ENCODE assay signal across 31 cellular contexts in the genomic region with DNA sequence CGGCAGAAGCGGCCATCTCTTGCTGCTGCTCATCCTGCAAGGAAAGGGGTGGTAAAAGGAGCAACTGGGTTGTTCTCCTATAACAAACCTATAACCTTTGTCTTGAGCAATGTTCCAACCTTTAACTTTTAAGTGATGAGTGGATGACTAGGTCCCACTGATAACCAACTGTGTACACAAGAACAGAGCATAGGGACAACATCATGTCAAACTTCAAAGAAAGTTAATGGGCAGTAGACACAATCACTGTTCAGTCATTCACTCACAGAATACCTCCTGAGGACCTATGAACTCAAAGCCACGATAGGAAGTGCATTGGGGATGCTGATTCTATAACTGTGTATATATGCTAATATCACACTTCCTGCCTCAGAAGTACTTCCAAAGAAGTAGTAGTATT. TPM values are rescaled to one million over a fixed set of nuclear protein-coding genes. Genes with fewer than 3 reads are reported as not detected.
DNase-seq lines count a peak whose midpoint lies in the region; ATAC-seq, FAIRE-seq and TF ChIP-seq lines count a peak whose summit lies in the region.
"Had no signal": no experiment of that assay in that cellular context is flagged by ENCODE, and none has a peak within 500 bp of the region (broad histone marks: within the 10 kb centered on the region; RNA-seq: fewer than 3 reads in every experiment).

No MANE protein-coding gene starts in this region.

- peak; percentile 90 for FAIRE-seq in HepG2 (lab: Jason Lieb, UNC)
- FAIRE-seq: GM12878, GM12892, GM18507, GM19239 had no signal

- TF ChIP-seq POLR2A in HepG2 (IDR thresholded peaks at IDR 0.05; ENCODE audit: insufficient read depth in 1 of 2, low read depth in 2 of 2, low read length in 2 of 2) (no peak), right lobe of liver (IDR thresholded peaks at IDR 0.05) (no peak)

- ATAC-seq in HepG2 (peak; percentile 99), right lobe of liver (no peak), WTC11 (no peak), GM18861 (IDR thresholded peaks at IDR 0.05; ENCODE audit: unreplicated experiment) (no peak)
- ATAC-seq: CD8-positive, alpha-beta T cell; GM12878 had no signal

- H3K36me3 ChIP-seq in HepG2 (replicated peaks in 1 of 2; ENCODE audit: control insufficient read depth in 1 of 2, insufficient read depth in 2 of 2, low read length in 2 of 2) (no peaks in the 10 kb centered on the region), right lobe of liver (no peaks in the 10 kb centered on the region)
- H3K36me3 ChIP-seq: BE2C, BLaER1 had no signal

- no peaks in the 10 kb centered on the region for H3K79me2 ChIP-seq in HepG2 (ENCODE audit: insufficient read depth, low read length)

- no peaks in the 10 kb centered on the region for H4K20me1 ChIP-seq in HepG2 (ENCODE audit: insufficient read depth, low read length)
- H4K20me1 ChIP-seq: BLaER1 had no signal

- no peak overlapping the region for H2AFZ ChIP-seq in HepG2 (ENCODE audit: low read length)

- peak overlapping the region; percentile 54 for H3K4me2 ChIP-seq in HepG2 (ENCODE audit: low read depth, low read length)
- H3K4me2 ChIP-seq: BLaER1 had no signal

- H3K4me3 Mint-ChIP-seq in WTC11 (no peak overlapping the region), CD14-positive monocyte (no peak overlapping the region)
- H3K4me3 Mint-ChIP-seq: CD4-positive, alpha-beta T cell; CD8-positive, alpha-beta T cell had no signal

- in situ Hi-C loops in HepG2 (cut with HindIII; ENCODE audit: extremely low pct_ligation_motif_present, low pct_unique_long_range_greater_than_20kb) = no loop called here

- CTCF ChIA-PET in HepG2 (lab: Yijun Ruan, JAX; ENCODE audit: low intra/inter-chr PET ratio, low total read pairs) (no interaction called here), WTC11 (lab: Charles Lee) (no interaction called here)

- H3K4me1 ChIP-seq in HepG2 (ENCODE audit: insufficient read depth, low read length) = peaks cover 48% of the 10 kb centered on the region
- no peaks in the 10 kb centered on the region for H3K4me1 ChIP-seq in right lobe of liver
- H3K4me1 ChIP-seq: BE2C had no signal

- H3K27me3 ChIP-seq in HepG2 (ENCODE audit: control insufficient read depth in 1 of 2, insufficient read depth in 2 of 2, low read length in 2 of 2) (0 out of 5 replicates have a peak, but pooled peaks cover 0 to 10% of the 10 kb centered on the region in 2 experiments), right lobe of liver (no peaks in the 10 kb centered on the region)
- H3K27me3 ChIP-seq: BLaER1 had no signal

- peak overlapping the region; percentile 7 for H3K27ac ChIP-seq in HepG2 (ENCODE audit: extremely low read length, insufficient read depth, low read length)
- H3K27ac ChIP-seq in right lobe of liver = no peak overlapping the region
- H3K27ac ChIP-seq: 22Rv1, BLaER1 had no signal

- H3K9me3 Mint-ChIP-seq in WTC11 (peaks cover 21% of the 10 kb centered on the region), CD14-positive monocyte (peaks cover 0 to 6% (median 0%) of the 10 kb centered on the region in 7 donors)
- H3K9me3 Mint-ChIP-seq: CD4-positive, alpha-beta T cell; CD8-positive, alpha-beta T cell had no signal

- H3K9ac ChIP-seq in HepG2 (ENCODE audit: insufficient read depth, low read depth, low read length) = no peak overlapping the region
- H3K9ac ChIP-seq: BLaER1 had no signal

- WGBS in HepG2 (ENCODE audit: low lambda C conversion rate) = 0% methylated on average over 3 of the region's 3 CpGs
- WGBS in right lobe of liver (ENCODE audit: insufficient coverage, low coverage, low lambda C conversion rate, missing lambda C conversion rate) = 55% methylated on average over 3 of the region's 3 CpGs

- TF ChIP-seq CTCF in HepG2 (CRISPR knock-in tag; IDR thresholded peaks at IDR 0.05) (no peak), right lobe of liver (IDR thresholded peaks at IDR 0.05) (no peak), WTC11 (IDR thresholded peaks at IDR 0.05) (no peak), CD14-positive monocyte (IDR thresholded peaks at IDR 0.05) (no peak)

- BruUV-seq in HepG2 (replicated peaks; lab: Mats Ljungman, UMichigan) = no TSS peak

- H3K27me3 Mint-ChIP-seq in WTC11 (ENCODE audit: low read depth) = peaks cover 8% of the 10 kb centered on the region
- H3K27me3 Mint-ChIP-seq in CD14-positive monocyte (ENCODE audit: low read depth in 3 of 3) = peaks cover 0 to 4% (median 1%) of the 10 kb centered on the region in 3 donors

- H3K36me3 Mint-ChIP-seq in WTC11 = peaks cover 27% of the 10 kb centered on the region
- H3K36me3 Mint-ChIP-seq in CD14-positive monocyte = peaks cover 5 to 7% of the 10 kb centered on the region in 2 donors
- H3K36me3 Mint-ChIP-seq: CD8-positive, alpha-beta T cell had no signal

- no peak for TF ChIP-seq RAD21 in HepG2 (CRISPR knock-in tag; IDR thresholded peaks at IDR 0.05)

- intact Hi-C loops in HepG2 (cut with micrococcal nuclease; ENCODE audit: unreplicated experiment) (no loop called here), right lobe of liver (cut with DNase I) (no loop called here), CD14-positive monocyte (cut with micrococcal nuclease) (no loop called here)

- DNase-seq in HepG2 (ENCODE audit: low spot score) = peak; percentile 98
- no peak for DNase-seq in right lobe of liver
- no peak for DNase-seq in WTC11 (ENCODE audit: low spot score)
- DNase-seq in dermis blood vessel endothelial cell = peak; percentile 30
- no peak for DNase-seq in NCI-H1048 (lab: John Stamatoyannopoulos, UW)
- no peak for DNase-seq in CD14-positive monocyte (ENCODE audit: low spot score)
- DNase-seq: ACHN; BE2C; C1 segment of cervical spinal cord; CD4-positive, alpha-beta T cell; CD8-positive, alpha-beta T cell; COR-L47; DMS 273 treated with DMSO at 0.1 percent for 48 hours; DMS153; DMS53; DMS79; DND-41; EL; GDM1 had no signal

- no peak overlapping the region for H3K27ac Mint-ChIP-seq in WTC11
- H3K27ac Mint-ChIP-seq in CD14-positive monocyte = no peak overlapping the region
- H3K27ac Mint-ChIP-seq: CD4-positive, alpha-beta T cell; CD8-positive, alpha-beta T cell had no signal

- POLR2A ChIA-PET in HepG2 (lab: Yijun Ruan, JAX) = no interaction called here
- POLR2A ChIA-PET in WTC11 (lab: Charles Lee) = no interaction called here

- TF ChIP-seq EP300 in HepG2 (IDR thresholded peaks at IDR 0.05; ENCODE audit: low read depth in 2 of 2, low read length in 2 of 2) (peak in 1 of 2 experiments; percentile 95; a peak in 3 of 4 replicates), HepG2 (CRISPR knock-in tag; IDR thresholded peaks at IDR 0.05; ENCODE audit: borderline replicate concordance) (peak; percentile 97)

- no peaks in the 10 kb centered on the region for H3K9me3 ChIP-seq in HepG2 (ENCODE audit: low read length)
- no peaks in the 10 kb centered on the region for H3K9me3 ChIP-seq in right lobe of liver

- H3K4me3 ChIP-seq in HepG2 (replicated peaks in 1 of 3; ENCODE audit: insufficient read depth in 1 of 3, low read depth in 2 of 3, low read length in 3 of 3) = 0 out of 6 replicates have a peak overlapping the region, but pooled peaks of 1 of the 3 experiments have one; percentile 4
- no peak overlapping the region for H3K4me3 ChIP-seq in right lobe of liver
- H3K4me3 ChIP-seq: BLaER1, GM12878 had no signal

- peaks cover 43% of the 10 kb centered on the region for H3K4me1 Mint-ChIP-seq in WTC11
- no peaks in the 10 kb centered on the region for H3K4me1 Mint-ChIP-seq in CD14-positive monocyte

RNA-seq across cellular contexts. Expression of a gene that starts 21.6 kb away (rescaled TPM):
- 0.02 TPM in 1 of 2 replicates, not detected in the other for total RNA-seq in HepG2 (2016; rRNA removed; fragmentation: Illumina TruSeq; extraction: Trizol)
- total RNA-seq in HepG2 (2016; cell fraction: cytosol; rRNA removed; fragmentation: Illumina TruSeq; extraction: Trizol; ENCODE audit: low read depth) = not detected in 2 replicates
- not detected in 2 replicates for total RNA-seq in HepG2 (2016; cell fraction: insoluble cytoplasmic fraction; rRNA removed; fragmentation: Illumina TruSeq; extraction: Trizol)
- 0.03 TPM in 1 of 2 replicates, not detected in the other for total RNA-seq in HepG2 (2016; cell fraction: membrane; rRNA removed; fragmentation: Illumina TruSeq; extraction: Trizol)
- not detected in 2 replicates for total RNA-seq in HepG2 (2016; cell fraction: nucleus; rRNA removed; fragmentation: Illumina TruSeq; extraction: Trizol)
- polyA plus RNA-seq in HepG2 (2011; rRNA removed) = not detected in 2 replicates
- polyA plus RNA-seq in HepG2 (2011; cell fraction: cytosol; rRNA removed) = 0.01 TPM in 1 of 2 replicates, not detected in the other
- polyA plus RNA-seq in HepG2 (2011; cell fraction: nucleus; rRNA removed) = not detected in 2 replicates
- polyA plus RNA-seq in HepG2 (2012) = not detected in 2 replicates
- polyA plus RNA-seq in HepG2 (2016; cell fraction: cytosol; fragmentation: Illumina TruSeq; extraction: Trizol; ENCODE audit: low read depth) = not detected in 2 replicates
- polyA plus RNA-seq in HepG2 (2016; cell fraction: insoluble cytoplasmic fraction; fragmentation: Illumina TruSeq; extraction: Trizol; ENCODE audit: low read depth) = not detected in 2 replicates
- polyA plus RNA-seq in HepG2 (2016; cell fraction: membrane; fragmentation: Illumina TruSeq; extraction: Trizol; ENCODE audit: low read depth) = not detected in 2 replicates
- not detected in 2 replicates for polyA plus RNA-seq in HepG2 (2016; cell fraction: nucleus; fragmentation: Illumina TruSeq; extraction: Trizol; ENCODE audit: insufficient read depth, low read depth)
- not detected in 2 replicates for polyA minus RNA-seq in HepG2 (2011; rRNA and poly(A)+ RNA removed; ENCODE audit: low replicate concordance)
- polyA minus RNA-seq in HepG2 (2011; cell fraction: cytosol; rRNA and poly(A)+ RNA removed) = not detected in 2 replicates
- 0.13 TPM in 1 of 2 replicates, not detected in the other for polyA minus RNA-seq in HepG2 (2011; cell fraction: nucleus; rRNA and poly(A)+ RNA removed)
- not detected for total RNA-seq in right lobe of liver
- total RNA-seq in WTC11 (2021) = 0.09 to 0.14 TPM (median 0.13 TPM) in 3 replicates
- total RNA-seq in dermis blood vessel endothelial cell = not detected in 2 replicates
- polyA plus RNA-seq in CD14-positive monocyte = not detected
- total RNA-seq: A172; A673; CD4-positive, alpha-beta T cell; CD8-positive, alpha-beta T cell; Daoy; G401; GM12878 had no signal

RNA-seq across cellular contexts. Expression of a gene that starts 23.1 kb away (rescaled TPM):
- total RNA-seq in HepG2 (2016; rRNA removed; fragmentation: Illumina TruSeq; extraction: Trizol) = 60.0 and 73.6 TPM in 2 replicates
- 23.0 and 23.3 TPM in 2 replicates for total RNA-seq in HepG2 (2016; cell fraction: cytosol; rRNA removed; fragmentation: Illumina TruSeq; extraction: Trizol; ENCODE audit: low read depth)
- 59.0 and 65.1 TPM in 2 replicates for total RNA-seq in HepG2 (2016; cell fraction: insoluble cytoplasmic fraction; rRNA removed; fragmentation: Illumina TruSeq; extraction: Trizol)
- 67.6 and 70.6 TPM in 2 replicates for total RNA-seq in HepG2 (2016; cell fraction: membrane; rRNA removed; fragmentation: Illumina TruSeq; extraction: Trizol)
- total RNA-seq in HepG2 (2016; cell fraction: nucleus; rRNA removed; fragmentation: Illumina TruSeq; extraction: Trizol) = 43.1 and 45.5 TPM in 2 replicates
- 71.5 and 77.4 TPM in 2 replicates for polyA plus RNA-seq in HepG2 (2011; rRNA removed)
- polyA plus RNA-seq in HepG2 (2011; cell fraction: cytosol; rRNA removed) = 62.0 and 65.1 TPM in 2 replicates
- polyA plus RNA-seq in HepG2 (2011; cell fraction: nucleus; rRNA removed) = 124 and 143 TPM in 2 replicates
- 44.3 and 55.5 TPM in 2 replicates for polyA plus RNA-seq in HepG2 (2012)
- 24.0 and 28.0 TPM in 2 replicates for polyA plus RNA-seq in HepG2 (2016; cell fraction: cytosol; fragmentation: Illumina TruSeq; extraction: Trizol; ENCODE audit: low read depth)
- polyA plus RNA-seq in HepG2 (2016; cell fraction: insoluble cytoplasmic fraction; fragmentation: Illumina TruSeq; extraction: Trizol; ENCODE audit: low read depth) = 87.5 and 94.5 TPM in 2 replicates
- polyA plus RNA-seq in HepG2 (2016; cell fraction: membrane; fragmentation: Illumina TruSeq; extraction: Trizol; ENCODE audit: low read depth) = 57.3 and 59.6 TPM in 2 replicates
- 64.9 and 69.6 TPM in 2 replicates for polyA plus RNA-seq in HepG2 (2016; cell fraction: nucleus; fragmentation: Illumina TruSeq; extraction: Trizol; ENCODE audit: insufficient read depth, low read depth)
- 62.1 and 126 TPM in 2 replicates for polyA minus RNA-seq in HepG2 (2011; rRNA and poly(A)+ RNA removed; ENCODE audit: low replicate concordance)
- 57.0 and 66.2 TPM in 2 replicates for polyA minus RNA-seq in HepG2 (2011; cell fraction: cytosol; rRNA and poly(A)+ RNA removed)
- polyA minus RNA-seq in HepG2 (2011; cell fraction: nucleus; rRNA and poly(A)+ RNA removed) = 75.8 and 87.4 TPM in 2 replicates
- total RNA-seq in right lobe of liver = 10 to 100 TPM; 75.1 to 97.2 (median 87.7) TPM
- total RNA-seq in WTC11 (2021) = 28.4 to 31.5 TPM (median 30.0 TPM) in 3 replicates
- total RNA-seq in dermis blood vessel endothelial cell = 73.0 and 73.5 TPM in 2 replicates
- 10 to 100 TPM; 58.9 to 78.5 TPM for polyA plus RNA-seq in CD14-positive monocyte

RNA-seq across cellular contexts. Expression of a gene that starts 31.1 kb away (rescaled TPM):
- total RNA-seq in HepG2 (2016; rRNA removed; fragmentation: Illumina TruSeq; extraction: Trizol) (0.83 and 0.91 TPM in 2 replicates), right lobe of liver (1 to 10 TPM; 1.3 to 2.5 (median 1.8) TPM), WTC11 (2021) (9.2 to 11.3 TPM (median 10.3 TPM) in 3 replicates), dermis blood vessel endothelial cell (3.0 and 4.9 TPM in 2 replicates)
- 0.53 and 0.81 TPM in 2 replicates for total RNA-seq in HepG2 (2016; cell fraction: cytosol; rRNA removed; fragmentation: Illumina TruSeq; extraction: Trizol; ENCODE audit: low read depth)
- total RNA-seq in HepG2 (2016; cell fraction: insoluble cytoplasmic fraction; rRNA removed; fragmentation: Illumina TruSeq; extraction: Trizol) = 0.37 and 1.2 TPM in 2 replicates
- total RNA-seq in HepG2 (2016; cell fraction: membrane; rRNA removed; fragmentation: Illumina TruSeq; extraction: Trizol) = 0.62 and 0.65 TPM in 2 replicates
- total RNA-seq in HepG2 (2016; cell fraction: nucleus; rRNA removed; fragmentation: Illumina TruSeq; extraction: Trizol) = 2.3 and 3.0 TPM in 2 replicates
- polyA plus RNA-seq in HepG2 (2011; rRNA removed) (1.8 and 2.4 TPM in 2 replicates), CD14-positive monocyte (not detected)
- 0.40 and 0.73 TPM in 2 replicates for polyA plus RNA-seq in HepG2 (2011; cell fraction: cytosol; rRNA removed)
- 8.8 and 12.8 TPM in 2 replicates for polyA plus RNA-seq in HepG2 (2011; cell fraction: nucleus; rRNA removed)
- polyA plus RNA-seq in HepG2 (2012) = 1.4 and 1.5 TPM in 2 replicates
- 0.20 and 0.42 TPM in 2 replicates for polyA plus RNA-seq in HepG2 (2016; cell fraction: cytosol; fragmentation: Illumina TruSeq; extraction: Trizol; ENCODE audit: low read depth)
- polyA plus RNA-seq in HepG2 (2016; cell fraction: insoluble cytoplasmic fraction; fragmentation: Illumina TruSeq; extraction: Trizol; ENCODE audit: low read depth) = 0.34 and 0.46 TPM in 2 replicates
- 0.26 and 0.42 TPM in 2 replicates for polyA plus RNA-seq in HepG2 (2016; cell fraction: membrane; fragmentation: Illumina TruSeq; extraction: Trizol; ENCODE audit: low read depth)
- 4.1 and 6.3 TPM in 2 replicates for polyA plus RNA-seq in HepG2 (2016; cell fraction: nucleus; fragmentation: Illumina TruSeq; extraction: Trizol; ENCODE audit: insufficient read depth, low read depth)
- polyA minus RNA-seq in HepG2 (2011; rRNA and poly(A)+ RNA removed; ENCODE audit: low replicate concordance) = 2.6 and 21.0 TPM in 2 replicates
- 0.49 TPM in 1 of 2 replicates, not detected in the other for polyA minus RNA-seq in HepG2 (2011; cell fraction: cytosol; rRNA and poly(A)+ RNA removed)
- polyA minus RNA-seq in HepG2 (2011; cell fraction: nucleus; rRNA and poly(A)+ RNA removed) = 3.4 and 4.4 TPM in 2 replicates
- total RNA-seq: CD8-positive, alpha-beta T cell; GM12878 had no signal
- polyA plus RNA-seq: GM12878 had no signal

RNA-seq across cellular contexts. Expression of a gene that starts 43.3 kb away (rescaled TPM):
- total RNA-seq in HepG2 (2016; rRNA removed; fragmentation: Illumina TruSeq; extraction: Trizol) = not detected in 2 replicates
- total RNA-seq in HepG2 (2016; cell fraction: cytosol; rRNA removed; fragmentation: Illumina TruSeq; extraction: Trizol; ENCODE audit: low read depth) = not detected in 2 replicates
- not detected in 2 replicates for total RNA-seq in HepG2 (2016; cell fraction: insoluble cytoplasmic fraction; rRNA removed; fragmentation: Illumina TruSeq; extraction: Trizol)
- total RNA-seq in HepG2 (2016; cell fraction: membrane; rRNA removed; fragmentation: Illumina TruSeq; extraction: Trizol) = not detected in 2 replicates
- total RNA-seq in HepG2 (2016; cell fraction: nucleus; rRNA removed; fragmentation: Illumina TruSeq; extraction: Trizol) = not detected in 2 replicates
- not detected in 2 replicates for polyA plus RNA-seq in HepG2 (2011; rRNA removed)
- not detected in 2 replicates for polyA plus RNA-seq in HepG2 (2011; cell fraction: cytosol; rRNA removed)
- not detected in 2 replicates for polyA plus RNA-seq in HepG2 (2011; cell fraction: nucleus; rRNA removed)
- polyA plus RNA-seq in HepG2 (2012) = not detected in 2 replicates
- not detected in 2 replicates for polyA plus RNA-seq in HepG2 (2016; cell fraction: cytosol; fragmentation: Illumina TruSeq; extraction: Trizol; ENCODE audit: low read depth)
- not detected in 2 replicates for polyA plus RNA-seq in HepG2 (2016; cell fraction: insoluble cytoplasmic fraction; fragmentation: Illumina TruSeq; extraction: Trizol; ENCODE audit: low read depth)
- not detected in 2 replicates for polyA plus RNA-seq in HepG2 (2016; cell fraction: membrane; fragmentation: Illumina TruSeq; extraction: Trizol; ENCODE audit: low read depth)
- not detected in 2 replicates for polyA plus RNA-seq in HepG2 (2016; cell fraction: nucleus; fragmentation: Illumina TruSeq; extraction: Trizol; ENCODE audit: insufficient read depth, low read depth)
- not detected in 2 replicates for polyA minus RNA-seq in HepG2 (2011; rRNA and poly(A)+ RNA removed; ENCODE audit: low replicate concordance)
- not detected in 2 replicates for polyA minus RNA-seq in HepG2 (2011; cell fraction: cytosol; rRNA and poly(A)+ RNA removed)
- polyA minus RNA-seq in HepG2 (2011; cell fraction: nucleus; rRNA and poly(A)+ RNA removed) = not detected in 2 replicates
- not detected for total RNA-seq in right lobe of liver
- total RNA-seq in WTC11 (2021) = 0.07 to 0.25 TPM in 2 of 3 replicates, not detected in the other
- total RNA-seq in dermis blood vessel endothelial cell = 0.05 TPM in 1 of 2 replicates, not detected in the other
- polyA plus RNA-seq in CD14-positive monocyte = not detected
- total RNA-seq: A673; CD4-positive, alpha-beta T cell; CD8-positive, alpha-beta T cell; GM12878 had no signal
- polyA plus RNA-seq: AG04450, GM12878 had no signal

RNA-seq across cellular contexts. Expression of a gene that starts 45.1 kb away (rescaled TPM):
- total RNA-seq in HepG2 (2016; rRNA removed; fragmentation: Illumina TruSeq; extraction: Trizol) (not detected in 2 replicates), right lobe of liver (under 1 TPM in 5 of 6 experiments, not detected in 1; 0.12 to 0.73 (median 0.55) TPM), WTC11 (2021) (not detected in 3 replicates), dermis blood vessel endothelial cell (0.05 and 0.34 TPM in 2 replicates)
- not detected in 2 replicates for total RNA-seq in HepG2 (2016; cell fraction: cytosol; rRNA removed; fragmentation: Illumina TruSeq; extraction: Trizol; ENCODE audit: low read depth)
- not detected in 2 replicates for total RNA-seq in HepG2 (2016; cell fraction: insoluble cytoplasmic fraction; rRNA removed; fragmentation: Illumina TruSeq; extraction: Trizol)
- not detected in 2 replicates for total RNA-seq in HepG2 (2016; cell fraction: membrane; rRNA removed; fragmentation: Illumina TruSeq; extraction: Trizol)
- total RNA-seq in HepG2 (2016; cell fraction: nucleus; rRNA removed; fragmentation: Illumina TruSeq; extraction: Trizol) = not detected in 2 replicates
- polyA plus RNA-seq in HepG2 (2011; rRNA removed) (not detected in 2 replicates), CD14-positive monocyte (not detected)
- not detected in 2 replicates for polyA plus RNA-seq in HepG2 (2011; cell fraction: cytosol; rRNA removed)
- not detected in 2 replicates for polyA plus RNA-seq in HepG2 (2011; cell fraction: nucleus; rRNA removed)
- polyA plus RNA-seq in HepG2 (2012) = not detected in 2 replicates
- polyA plus RNA-seq in HepG2 (2016; cell fraction: cytosol; fragmentation: Illumina TruSeq; extraction: Trizol; ENCODE audit: low read depth) = not detected in 2 replicates
- not detected in 2 replicates for polyA plus RNA-seq in HepG2 (2016; cell fraction: insoluble cytoplasmic fraction; fragmentation: Illumina TruSeq; extraction: Trizol; ENCODE audit: low read depth)
- polyA plus RNA-seq in HepG2 (2016; cell fraction: membrane; fragmentation: Illumina TruSeq; extraction: Trizol; ENCODE audit: low read depth) = not detected in 2 replicates
- not detected in 2 replicates for polyA plus RNA-seq in HepG2 (2016; cell fraction: nucleus; fragmentation: Illumina TruSeq; extraction: Trizol; ENCODE audit: insufficient read depth, low read depth)
- polyA minus RNA-seq in HepG2 (2011; rRNA and poly(A)+ RNA removed; ENCODE audit: low replicate concordance) = not detected in 2 replicates
- polyA minus RNA-seq in HepG2 (2011; cell fraction: cytosol; rRNA and poly(A)+ RNA removed) = not detected in 2 replicates
- polyA minus RNA-seq in HepG2 (2011; cell fraction: nucleus; rRNA and poly(A)+ RNA removed) = not detected in 2 replicates
- total RNA-seq: A172; A673; CD4-positive, alpha-beta T cell; CD8-positive, alpha-beta T cell; G401; GM12878 had no signal
- polyA plus RNA-seq: AG04450, GM12878 had no signal

Comparison
In these comparisons a context has a peak if more than half of its experiments do, and no peak if none do; other contexts are left out.
1. DNase-seq: peak in HepG2 (single experiment) and dermis blood vessel endothelial cell (single experiment); none in right lobe of liver (0 of 3), WTC11 (single experiment), NCI-H1048 (single experiment) and CD14-positive monocyte (single experiment).